Comparison of ENCODE assay signal across 1 cellular context in genomic region chr1:156083800-156084790, GRCh38.
A peak's percentile ranks its signal among the peaks of the same experiment; 100 is the strongest.
TF ChIP-seq lines count a peak whose summit lies in the region.

No MANE protein-coding gene starts in this region.

TF ChIP-seq in HEK293, 187 proteins besides CTCF, POLR2A, EP300 and RAD21 (continued from another document):
- TF ChIP-seq ZNF513 (tag by site-specific recombination; IDR thresholded peaks at IDR 0.05) (no peak), ZBTB20 (tag by site-specific recombination; IDR thresholded peaks at IDR 0.05) (peak; percentile 43; the same call in 1 of the 2 replicates), ZNF768 (tag by site-specific recombination; IDR thresholded peaks at IDR 0.05) (no peak), ZNF473 (tag by site-specific recombination; IDR thresholded peaks at IDR 0.05) (no peak), ZNF518A (tag by site-specific recombination; conservative IDR thresholded peaks at IDR 0.05; ENCODE audit: low read depth) (no peak), INSM2 (tag by site-specific recombination; IDR thresholded peaks at IDR 0.05) (no peak)
